Comparison of ENCODE assay signal across 7 cellular contexts in genomic region chr2:54724560-54725342, GRCh38. TPM values are rescaled to one million over a fixed set of nuclear protein-coding genes. Genes with fewer than 3 reads are reported as not detected.
DNase-seq lines count a peak whose midpoint lies in the region; ATAC-seq and TF ChIP-seq lines count a peak whose summit lies in the region.

No MANE protein-coding gene starts in this region.

- no peak for TF ChIP-seq EP300 in gastroesophageal sphincter (IDR thresholded peaks at IDR 0.05)

- H3K79me2 ChIP-seq in osteoblast (ENCODE audit: insufficient read depth, low read length) = no peaks in the 10 kb centered on the region

- H4K20me1 ChIP-seq in osteoblast (ENCODE audit: insufficient read depth, low read length) = no peaks in the 10 kb centered on the region

- no peak for ATAC-seq in gastroesophageal sphincter
- no peak for ATAC-seq in GM18517 (IDR thresholded peaks at IDR 0.05; ENCODE audit: unreplicated experiment)
- no peak for ATAC-seq in GM18498 (IDR thresholded peaks at IDR 0.05; ENCODE audit: unreplicated experiment)

- peak overlapping the region; percentile 67 for H3K4me3 ChIP-seq in LNCaP clone FGC (ENCODE audit: low read depth, low read length)
- peak overlapping the region; percentile 72 to 87 for H3K4me3 ChIP-seq in gastroesophageal sphincter
- peak overlapping the region; percentile 76 for H3K4me3 ChIP-seq in osteoblast (ENCODE audit: insufficient read depth, low read length)

- DNase-seq in LNCaP clone FGC (ENCODE audit: low read depth) = no peak
- peak; percentile 68 for DNase-seq in activated CD8-positive, alpha-beta memory T cell treated with anti-CD3 and anti-CD28 coated beads, Interleukin-2, amount 50 U/mL, for 48 hours
- peak; percentile 69 for DNase-seq in osteoblast (ENCODE audit: insufficient read length, low spot score, missing footprints)

- H3K9me3 ChIP-seq in ES-I3 (ENCODE audit: control insufficient read depth, insufficient read depth, low read length) (no peaks in the 10 kb centered on the region), gastroesophageal sphincter (no peaks in the 10 kb centered on the region), osteoblast (ENCODE audit: low read depth, low read length) (no peaks in the 10 kb centered on the region)

- TF ChIP-seq CTCF in LNCaP clone FGC (IDR thresholded peaks at IDR 0.05; ENCODE audit: control insufficient read depth, extremely low read depth, insufficient read depth) (no peak), gastroesophageal sphincter (IDR thresholded peaks at IDR 0.05) (no peak), osteoblast (IDR thresholded peaks at IDR 0.05; ENCODE audit: extremely low read depth, low read depth, low read length) (no peak)

- peak overlapping the region; percentile 80; the same call in 1 of the 2 replicates for H3K9ac ChIP-seq in ES-I3 (ENCODE audit: low read depth, low read length)

- H3K4me1 ChIP-seq in ES-I3 (ENCODE audit: insufficient read depth, low read length) (no peaks in the 10 kb centered on the region), gastroesophageal sphincter (peaks cover 0 to 27% (median 6%) of the 10 kb centered on the region in 3 donors), osteoblast (ENCODE audit: insufficient read depth, low read length) (peaks cover 28% of the 10 kb centered on the region)

- H3K4me2 ChIP-seq in osteoblast (ENCODE audit: insufficient read depth, low read length) = peak overlapping the region; percentile 98

- peak overlapping the region; percentile 83 for H2AFZ ChIP-seq in osteoblast (ENCODE audit: low read length)

- peaks cover 9% of the 10 kb centered on the region for H3K27me3 ChIP-seq in gastroesophageal sphincter
- H3K27me3 ChIP-seq in osteoblast (ENCODE audit: insufficient read depth, low read length) = peaks cover 23% of the 10 kb centered on the region

- no peak for TF ChIP-seq POLR2A in gastroesophageal sphincter (IDR thresholded peaks at IDR 0.05)

- WGBS in gastroesophageal sphincter (ENCODE audit: low coverage in 1 of 2), 2 donors = 5 to 20% methylated on average over 1 to 4 of the region's 87 CpGs

- no peaks in the 10 kb centered on the region for H3K36me3 ChIP-seq in ES-I3 (ENCODE audit: insufficient read depth, low read length)
- H3K36me3 ChIP-seq in gastroesophageal sphincter = no peaks in the 10 kb centered on the region
- H3K36me3 ChIP-seq in osteoblast (ENCODE audit: insufficient read depth, low read length) = no peaks in the 10 kb centered on the region

- H3K27ac ChIP-seq in gastroesophageal sphincter (peak overlapping the region in 1 of 4 donors; percentile 87), osteoblast (ENCODE audit: low read depth, low read length) (no peak overlapping the region)

RNA-seq across cellular contexts. Expression of gene EML6, which starts 1.3 kb away (rescaled TPM):
- 1 to 10 TPM in 2 of 4 donors, under 1 TPM in 2; 0.62 to 1.5 (median 1.1) TPM for total RNA-seq in gastroesophageal sphincter
- 0.29 and 1.1 TPM in 2 replicates for total RNA-seq in osteoblast
